In the genomic region with DNA sequence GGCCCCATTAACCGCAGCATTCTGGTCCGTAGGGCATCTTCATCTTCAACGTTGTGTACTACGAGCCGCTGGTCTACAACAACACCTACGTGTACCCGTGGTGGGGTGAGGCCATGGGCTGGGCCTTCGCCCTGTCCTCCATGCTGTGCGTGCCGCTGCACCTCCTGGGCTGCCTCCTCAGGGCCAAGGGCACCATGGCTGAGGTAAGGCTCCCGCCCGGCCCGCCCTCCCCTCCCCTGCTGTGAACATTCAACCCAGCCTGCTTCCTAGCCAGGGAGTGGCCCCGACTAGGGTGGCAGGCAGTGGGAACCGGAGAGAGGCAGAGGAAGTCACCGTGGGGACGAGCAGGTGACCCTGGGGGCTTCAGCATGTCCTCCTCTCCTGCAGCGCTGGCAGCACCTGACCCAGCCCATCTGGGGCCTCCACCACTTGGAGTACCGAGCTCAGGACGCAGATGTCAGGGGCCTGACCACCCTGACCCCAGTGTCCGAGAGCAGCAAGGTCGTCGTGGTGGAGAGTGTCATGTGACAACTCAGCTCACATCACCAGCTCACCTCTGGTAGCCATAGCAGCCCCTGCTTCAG, we compare ENCODE assay signal across 23 cellular contexts. TPM values are rescaled to one million over a fixed set of nuclear protein-coding genes. Genes with fewer than 3 reads are reported as not detected.
DNase-seq lines count a peak whose midpoint lies in the region; ATAC-seq and TF ChIP-seq lines count a peak whose summit lies in the region.
"Had no signal": no experiment of that assay in that cellular context is flagged by ENCODE, and none has a peak within 500 bp of the region (broad histone marks: within the 10 kb centered on the region; RNA-seq: fewer than 3 reads in every experiment).

No MANE protein-coding gene starts in this region.

- peaks cover 6% of the 10 kb centered on the region for H3K36me3 Mint-ChIP-seq in chondrocyte (ENCODE audit: low read depth)

- ATAC-seq in Right ventricle myocardium inferior (no peak), mucosa of descending colon (peak; percentile 27), left lung (no peak)
- ATAC-seq: PC-3 had no signal

- no peak overlapping the region for H3K4me3 ChIP-seq in left ventricle myocardium inferior
- no peak overlapping the region for H3K4me3 ChIP-seq in mucosa of descending colon
- no peak overlapping the region for H3K4me3 ChIP-seq in left lung
- H3K4me3 ChIP-seq: MG63 had no signal

- intact Hi-C loops in left ventricle myocardium inferior (cut with micrococcal nuclease) (no loop called here), Right ventricle myocardium inferior (cut with DNase I) (no loop called here), mucosa of descending colon (cut with DNase I, micrococcal nuclease) (no loop called here), left lung (cut with DNase I) (no loop called here)

- no peak for DNase-seq in left ventricle myocardium inferior
- DNase-seq in Right ventricle myocardium inferior (ENCODE audit: missing footprints): no peak
- DNase-seq in chondrocyte (ENCODE audit: low spot score): peak; percentile 83
- DNase-seq in mucosa of descending colon: no peak
- no peak for DNase-seq in occipital lobe (lab: John Stamatoyannopoulos, UW)
- no peak for DNase-seq in activated CD4-positive, alpha-beta T cell treated with anti-CD3 and anti-CD28 coated beads, Interleukin-2, amount 50 U/mL, for 1 hour
- DNase-seq in left lung: no peak
- DNase-seq: Calu3; DMS79 treated with DMSO at 0.1 percent for 48 hours; KBM-7; MG63; NCI-H1417; NCI-H1694; NCI-H2029 treated with DMSO at 0.1 percent for 48 hours; NCI-H446 treated with DMSO at 0.1 percent for 48 hours; NCI-H526; NCI-H82; NK-92 treated with Interleukin-12 subunit alpha and Interleukin-12 subunit beta, amount 100 ng/mL, for 24 hours; PC-3; SHP77 had no signal

- no peak overlapping the region for H3K4me3 Mint-ChIP-seq in chondrocyte (ENCODE audit: unreplicated experiment)

- TF ChIP-seq CTCF in left ventricle myocardium inferior (IDR thresholded peaks at IDR 0.05; ENCODE audit: borderline replicate concordance) (no peak), chondrocyte (IDR thresholded peaks at IDR 0.05) (no peak), mucosa of descending colon (IDR thresholded peaks at IDR 0.05) (no peak), left lung (IDR thresholded peaks at IDR 0.05) (no peak)

- no peaks in the 10 kb centered on the region for H3K9me3 Mint-ChIP-seq in chondrocyte (ENCODE audit: low read depth)

- H3K27me3 ChIP-seq in left ventricle myocardium inferior (ENCODE audit: low read depth): no peaks in the 10 kb centered on the region
- H3K27me3 ChIP-seq in left lung: peaks cover 0 to 7% of the 10 kb centered on the region in 2 donors
- H3K27me3 ChIP-seq: MG63 had no signal

- H3K36me3 ChIP-seq in left ventricle myocardium inferior: no peaks in the 10 kb centered on the region
- no peaks in the 10 kb centered on the region for H3K36me3 ChIP-seq in mucosa of descending colon (ENCODE audit: low read depth)
- peaks cover 0 to 20% of the 10 kb centered on the region in 2 donors for H3K36me3 ChIP-seq in left lung
- H3K36me3 ChIP-seq: MG63 had no signal

- peaks cover 35% of the 10 kb centered on the region for H3K4me1 ChIP-seq in left ventricle myocardium inferior
- H3K4me1 ChIP-seq in mucosa of descending colon (ENCODE audit: low read depth): peaks cover 5% of the 10 kb centered on the region
- no peaks in the 10 kb centered on the region for H3K4me1 ChIP-seq in left lung

- no peaks in the 10 kb centered on the region for H3K9me3 ChIP-seq in left ventricle myocardium inferior (replicated peaks)
- no peaks in the 10 kb centered on the region for H3K9me3 ChIP-seq in mucosa of descending colon
- no peaks in the 10 kb centered on the region for H3K9me3 ChIP-seq in left lung
- H3K9me3 ChIP-seq: MG63 had no signal

- H3K27me3 Mint-ChIP-seq in chondrocyte (ENCODE audit: low read depth): no peaks in the 10 kb centered on the region

- H3K27ac ChIP-seq in left ventricle myocardium inferior (replicated peaks): peak overlapping the region; percentile 23
- no peak overlapping the region for H3K27ac ChIP-seq in left lung

- H3K27ac Mint-ChIP-seq in chondrocyte (ENCODE audit: unreplicated experiment): no peak overlapping the region

- peaks cover under 1% of the 10 kb centered on the region for H3K4me1 Mint-ChIP-seq in chondrocyte (ENCODE audit: low read depth)

RNA-seq across cellular contexts. Expression of gene SLC6A8, which starts 7.1 kb away (rescaled TPM):
- total RNA-seq in left ventricle myocardium inferior: 229 TPM
- total RNA-seq in Right ventricle myocardium inferior: 178 TPM
- total RNA-seq in chondrocyte: 47.6 to 71.1 TPM (median 70.6 TPM) in 3 replicates
- total RNA-seq in mucosa of descending colon: 100 to 1,000 TPM; 214 to 313 (median 251) TPM
- total RNA-seq in occipital lobe: 11.4 TPM
- 10 to 100 TPM; 10.5 to 11.2 TPM for total RNA-seq in left lung

RNA-seq across cellular contexts. Expression of gene PNCK, which starts 21.2 kb away (rescaled TPM):
- total RNA-seq in left ventricle myocardium inferior (6.1 TPM), Right ventricle myocardium inferior (11.3 TPM), chondrocyte (3.2 to 3.8 TPM (median 3.5 TPM) in 3 replicates), mucosa of descending colon (10 to 100 TPM in 1 of 3 donors, 1 to 10 TPM in 2; 4.6 to 63.0 (median 5.5) TPM), occipital lobe (27.5 TPM), left lung (1 to 10 TPM in 1 of 2 donors, not detected in 1; 1.1 TPM)
- total RNA-seq: LHCN-M2, RPMI7951 had no signal

RNA-seq across cellular contexts. Expression of gene BCAP31, which starts 29.4 kb away (rescaled TPM):
- total RNA-seq in left ventricle myocardium inferior: 80.8 TPM
- 98.5 TPM for total RNA-seq in Right ventricle myocardium inferior
- 144 to 153 TPM (median 147 TPM) in 3 replicates for total RNA-seq in chondrocyte
- 100 to 1,000 TPM; 158 to 209 (median 181) TPM for total RNA-seq in mucosa of descending colon
- total RNA-seq in occipital lobe: 60.2 TPM
- total RNA-seq in left lung: 100 to 1,000 TPM; 218 to 243 TPM

RNA-seq across cellular contexts. Expression of gene ABCD1, which starts 29.9 kb away (rescaled TPM):
- total RNA-seq in left ventricle myocardium inferior (16.0 TPM), Right ventricle myocardium inferior (16.4 TPM), chondrocyte (19.0 to 25.4 TPM (median 20.3 TPM) in 3 replicates), mucosa of descending colon (10 to 100 TPM; 13.0 to 27.3 (median 13.0) TPM), occipital lobe (5.0 TPM), left lung (10 to 100 TPM; 14.2 to 18.5 TPM)

RNA-seq across cellular contexts. Expression of gene DUSP9, which starts 47.8 kb away (rescaled TPM):
- total RNA-seq in left ventricle myocardium inferior (not detected), Right ventricle myocardium inferior (0.19 TPM), chondrocyte (0.13 to 0.77 TPM in 2 of 3 replicates, not detected in the other), mucosa of descending colon (not detected), occipital lobe (1.7 TPM), left lung (under 1 TPM in 1 of 2 donors, not detected in 1; 0.16 TPM)
- total RNA-seq: HT-29, LHCN-M2, RPMI7951 had no signal
